In genomic region chr2:38748857-38749804, GRCh38 we compare ENCODE assay signal across 8 cellular contexts. TPM values are rescaled to one million over a fixed set of nuclear protein-coding genes. Genes with fewer than 3 reads are reported as not detected.
DNase-seq lines count a peak whose midpoint lies in the region; ATAC-seq and TF ChIP-seq lines count a peak whose summit lies in the region.

No MANE protein-coding gene starts in this region.

- H3K9me3 Mint-ChIP-seq in stimulated activated memory B cell treated with anti-CD40 and anti-IgM and Interleukin-4, amounts not matched to agents 10 μg/mL and 1 μg/mL and 100 μg/mL, for 72 hours: no peaks in the 10 kb centered on the region

- H3K36me3 Mint-ChIP-seq in stimulated activated memory B cell treated with anti-CD40 and anti-IgM and Interleukin-4, amounts not matched to agents 10 μg/mL and 1 μg/mL and 100 μg/mL, for 72 hours: peaks cover 65% of the 10 kb centered on the region

- H2AFZ ChIP-seq in hepatocyte: no peak overlapping the region

- H3K27me3 ChIP-seq in WERI-Rb-1 (ENCODE audit: insufficient read depth, low read depth, severe bottlenecking): no peaks in the 10 kb centered on the region
- no peaks in the 10 kb centered on the region for H3K27me3 ChIP-seq in hepatocyte

- H3K4me1 ChIP-seq in hepatocyte (ENCODE audit: insufficient read depth): peaks cover 37% of the 10 kb centered on the region

- peak overlapping the region; percentile 99 for H3K27ac Mint-ChIP-seq in stimulated activated memory B cell treated with anti-CD40 and anti-IgM and Interleukin-4, amounts not matched to agents 10 μg/mL and 1 μg/mL and 100 μg/mL, for 72 hours

- H3K9me2 ChIP-seq in hepatocyte (replicated peaks; ENCODE audit: insufficient read depth): no peaks in the 10 kb centered on the region

- no peak for TF ChIP-seq CTCF in WERI-Rb-1 (IDR thresholded peaks at IDR 0.05; ENCODE audit: low read depth, low read length)
- TF ChIP-seq CTCF in hepatocyte (IDR thresholded peaks at IDR 0.05; ENCODE audit: poor library complexity): no peak

- peak; percentile 29 for DNase-seq in SIG-M5 treated with dmso at 0.1 percent for 504 hours (lab: John Stamatoyannopoulos, UW; ENCODE audit: unreplicated experiment)
- DNase-seq in SIG-M5 (lab: John Stamatoyannopoulos, UW): no peak
- no peak for DNase-seq in WERI-Rb-1
- no peak for DNase-seq in hepatocyte (ENCODE audit: low spot score)
- no peak for DNase-seq in NCI-H128 (lab: John Stamatoyannopoulos, UW; ENCODE audit: unreplicated experiment)
- DNase-seq in OCI-M1 (lab: John Stamatoyannopoulos, UW): no peak
- no peak for DNase-seq in DMS79 (lab: John Stamatoyannopoulos, UW)

- WGBS in hepatocyte (ENCODE audit: low lambda C conversion rate, missing lambda C conversion rate): 71% methylated on average over 27 of the region's 27 CpGs

- peak overlapping the region; percentile 100 for H3K4me3 Mint-ChIP-seq in stimulated activated memory B cell treated with anti-CD40 and anti-IgM and Interleukin-4, amounts not matched to agents 10 μg/mL and 1 μg/mL and 100 μg/mL, for 72 hours

- H3K4me3 ChIP-seq in WERI-Rb-1 (ENCODE audit: low read depth, low read length) (peak overlapping the region; percentile 92), hepatocyte (peak overlapping the region; percentile 70)

- peaks cover 60% of the 10 kb centered on the region for H3K4me1 Mint-ChIP-seq in stimulated activated memory B cell treated with anti-CD40 and anti-IgM and Interleukin-4, amounts not matched to agents 10 μg/mL and 1 μg/mL and 100 μg/mL, for 72 hours

- H3K27me3 Mint-ChIP-seq in stimulated activated memory B cell treated with anti-CD40 and anti-IgM and Interleukin-4, amounts not matched to agents 10 μg/mL and 1 μg/mL and 100 μg/mL, for 72 hours: no peaks in the 10 kb centered on the region

- H3K4me2 ChIP-seq in hepatocyte: peak overlapping the region; percentile 84

- peak; percentile 2 for ATAC-seq in stimulated activated memory B cell treated with anti-CD40 and anti-IgM and Interleukin-4, amounts not matched to agents 10 μg/mL and 1 μg/mL and 100 μg/mL, for 72 hours

- H3K9me3 ChIP-seq in WERI-Rb-1 (ENCODE audit: severe bottlenecking): no peaks in the 10 kb centered on the region
- H3K9me3 ChIP-seq in hepatocyte (ENCODE audit: low read depth): no peaks in the 10 kb centered on the region

- peaks cover 60% of the 10 kb centered on the region for H3K79me2 ChIP-seq in hepatocyte

- peaks cover 48% of the 10 kb centered on the region for H4K20me1 ChIP-seq in hepatocyte (ENCODE audit: insufficient read depth, poor library complexity, severe bottlenecking)

- H3K27ac ChIP-seq in WERI-Rb-1: no peak overlapping the region; the same call in 1 of the 2 replicates
- H3K27ac ChIP-seq in hepatocyte: no peak overlapping the region

- H3K36me3 ChIP-seq in WERI-Rb-1: peaks cover 70% of the 10 kb centered on the region
- peaks cover 11% of the 10 kb centered on the region for H3K36me3 ChIP-seq in hepatocyte (replicated peaks; ENCODE audit: insufficient read depth, low read depth)

RNA-seq across cellular contexts. Expression of gene SRSF7, which starts 2.0 kb away (rescaled TPM):
- total RNA-seq in hepatocyte: 113 and 120 TPM in 2 replicates
- 147 and 172 TPM in 2 replicates for polyA plus RNA-seq in hepatocyte

RNA-seq across cellular contexts. Expression of gene GEMIN6, which starts 28.9 kb away (rescaled TPM):
- 12.6 and 15.7 TPM in 2 replicates for total RNA-seq in hepatocyte
- polyA plus RNA-seq in hepatocyte: 13.4 and 16.2 TPM in 2 replicates
